Comparison of ENCODE assay signal across 12 cellular contexts in the genomic region with DNA sequence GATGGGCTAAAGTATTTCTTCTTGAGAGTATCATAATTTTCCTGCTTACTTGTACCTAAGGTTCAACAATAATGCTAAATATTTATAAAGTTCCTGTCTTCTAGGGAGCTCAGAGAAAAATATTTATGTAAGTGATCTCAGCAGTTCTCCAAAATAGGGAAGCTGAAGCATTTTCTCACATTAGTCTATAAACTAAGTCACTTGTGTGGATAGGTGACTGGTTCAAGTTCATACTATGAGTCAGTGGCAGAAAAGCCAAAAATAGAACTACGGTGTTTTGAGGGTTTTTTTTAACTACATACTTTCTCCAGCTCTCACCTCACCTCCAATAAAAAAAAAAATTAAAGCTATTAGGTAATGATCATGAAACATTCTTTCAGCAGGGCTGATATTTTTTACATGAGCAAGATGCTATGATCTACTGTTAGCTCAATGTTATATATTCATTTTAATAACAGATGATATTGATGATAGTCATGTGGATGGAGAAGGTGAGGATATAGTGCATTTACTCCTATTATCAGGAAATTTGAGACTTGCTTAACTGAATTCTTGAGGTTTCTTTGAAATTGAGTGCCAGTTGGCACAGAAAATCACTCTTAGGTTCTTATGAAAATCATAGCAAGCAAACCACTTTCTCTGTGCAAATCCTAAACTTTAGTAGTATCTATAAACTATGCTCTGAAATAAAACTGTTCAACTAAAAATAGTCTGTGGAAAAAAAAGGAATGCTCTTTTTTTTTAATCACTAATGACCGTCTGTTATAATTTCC. TPM values are rescaled to one million over a fixed set of nuclear protein-coding genes. Genes with fewer than 3 reads are reported as not detected.
DNase-seq lines count a peak whose midpoint lies in the region; ATAC-seq and TF ChIP-seq lines count a peak whose summit lies in the region.
"Had no signal": no experiment of that assay in that cellular context is flagged by ENCODE, and none has a peak within 500 bp of the region (broad histone marks: within the 10 kb centered on the region; RNA-seq: fewer than 3 reads in every experiment).

No MANE protein-coding gene starts in this region.

- no peaks in the 10 kb centered on the region for H3K27me3 ChIP-seq in GM06990 (replicated peaks; ENCODE audit: control insufficient read depth, insufficient read depth, low read length)
- no peaks in the 10 kb centered on the region for H3K27me3 ChIP-seq in ascending aorta

- DNase-seq in GM06990 (ENCODE audit: extremely low read depth, insufficient read length) (peak; percentile 42), astrocyte of the hippocampus (ENCODE audit: low read depth, low spot score) (peak; percentile 60), GM19240 (ENCODE audit: insufficient read length, low spot score) (no peak), ascending aorta (ENCODE audit: low spot score in 2 of 2) (no peak), NCI-H1048 (lab: John Stamatoyannopoulos, UW) (no peak)
- no peak for DNase-seq in activated CD8-positive, alpha-beta T cell treated with anti-CD3 and anti-CD28 coated beads, Interleukin-2, amount 10 ng/mL, durations not matched to agents 7 days and 5 days
- DNase-seq: CD8-positive, alpha-beta T cell had no signal

- H3K4me3 ChIP-seq in GM06990 (replicated peaks; ENCODE audit: low read depth, low read length) (0 out of 2 replicates have a peak overlapping the region, but pooled peaks have one; percentile 15), ascending aorta (no peak overlapping the region)

- TF ChIP-seq CTCF in GM06990 (IDR thresholded peaks at IDR 0.05; ENCODE audit: insufficient read depth, low read length, poor library complexity, severe bottlenecking) (no peak), ascending aorta (IDR thresholded peaks at IDR 0.05) (no peak)

- intact Hi-C loops in ascending aorta (cut with DNase I): no loop called here

- POLR2A ChIA-PET in activated CD8-positive, alpha-beta T cell treated with anti-CD3 and anti-CD28 coated beads, Interleukin-2, amount 10 ng/mL, durations not matched to agents 7 days and 5 days (lab: Charles Lee): no interaction called here

- no peak overlapping the region for H3K4me3 Mint-ChIP-seq in activated CD8-positive, alpha-beta T cell treated with anti-CD3 and anti-CD28 coated beads, Interleukin-2, amount 10 ng/mL, durations not matched to agents 7 days and 5 days
- H3K4me3 Mint-ChIP-seq: activated naive CD4-positive, alpha-beta T cell treated with anti-CD3 and anti-CD28 coated beads for 36 hours; CD8-positive, alpha-beta T cell; T-helper 2 cell treated with Interferon-gamma antibody and Interleukin-4, amounts not matched to agents 5 μg/mL and 100 μg/mL, for 36 hours had no signal

- H3K27ac ChIP-seq in ascending aorta: no peak overlapping the region

- H3K9me3 ChIP-seq in ascending aorta: no peaks in the 10 kb centered on the region

- peaks cover 27% of the 10 kb centered on the region for H3K27me3 Mint-ChIP-seq in activated CD8-positive, alpha-beta T cell treated with anti-CD3 and anti-CD28 coated beads, Interleukin-2, amount 10 ng/mL, durations not matched to agents 7 days and 5 days (ENCODE audit: low read depth)

- peaks cover 0 to 3% of the 10 kb centered on the region in 2 donors for H3K4me1 ChIP-seq in ascending aorta

- no peaks in the 10 kb centered on the region for H3K36me3 ChIP-seq in GM06990 (ENCODE audit: control insufficient read depth, insufficient read depth, low read length)
- no peaks in the 10 kb centered on the region for H3K36me3 ChIP-seq in ascending aorta

- peak; percentile 77 for ATAC-seq in GM21360 (IDR thresholded peaks at IDR 0.05; ENCODE audit: unreplicated experiment)
- ATAC-seq in HG03103 (IDR thresholded peaks at IDR 0.05; ENCODE audit: low read depth, unreplicated experiment): peak; percentile 64
- ATAC-seq in activated CD8-positive, alpha-beta T cell treated with anti-CD3 and anti-CD28 coated beads, Interleukin-2, amount 10 ng/mL, durations not matched to agents 7 days and 5 days: no peak
- ATAC-seq: CD8-positive, alpha-beta T cell had no signal

- no peak overlapping the region for H3K27ac Mint-ChIP-seq in activated CD8-positive, alpha-beta T cell treated with anti-CD3 and anti-CD28 coated beads, Interleukin-2, amount 10 ng/mL, durations not matched to agents 7 days and 5 days
- H3K27ac Mint-ChIP-seq: activated naive CD4-positive, alpha-beta T cell treated with anti-CD3 and anti-CD28 coated beads for 36 hours; CD8-positive, alpha-beta T cell; T-helper 2 cell treated with Interferon-gamma antibody and Interleukin-4, amounts not matched to agents 5 μg/mL and 100 μg/mL, for 36 hours had no signal

- H3K4me1 Mint-ChIP-seq in activated CD8-positive, alpha-beta T cell treated with anti-CD3 and anti-CD28 coated beads, Interleukin-2, amount 10 ng/mL, durations not matched to agents 7 days and 5 days (ENCODE audit: low read depth): peaks cover 7% of the 10 kb centered on the region

- H3K36me3 Mint-ChIP-seq in activated CD8-positive, alpha-beta T cell treated with anti-CD3 and anti-CD28 coated beads, Interleukin-2, amount 10 ng/mL, durations not matched to agents 7 days and 5 days (ENCODE audit: low read depth): no peaks in the 10 kb centered on the region
- H3K36me3 Mint-ChIP-seq: CD8-positive, alpha-beta T cell had no signal

- CTCF ChIA-PET in activated CD8-positive, alpha-beta T cell treated with anti-CD3 and anti-CD28 coated beads, Interleukin-2, amount 10 ng/mL, durations not matched to agents 7 days and 5 days (lab: Charles Lee): interaction anchor here (0.9 kb wide), 1 partner anchor 126 kb away, joined by 5 read pairs; no protein-coding TSS in a partner anchor

- no peaks in the 10 kb centered on the region for H3K9me3 Mint-ChIP-seq in activated CD8-positive, alpha-beta T cell treated with anti-CD3 and anti-CD28 coated beads, Interleukin-2, amount 10 ng/mL, durations not matched to agents 7 days and 5 days (ENCODE audit: insufficient read depth)
- H3K9me3 Mint-ChIP-seq: activated naive CD4-positive, alpha-beta T cell treated with anti-CD3 and anti-CD28 coated beads for 36 hours; CD8-positive, alpha-beta T cell; T-helper 2 cell treated with Interferon-gamma antibody and Interleukin-4, amounts not matched to agents 5 μg/mL and 100 μg/mL, for 36 hours had no signal

RNA-seq across cellular contexts. Expression of a gene that starts 4.1 kb away (rescaled TPM):
- total RNA-seq in activated CD8-positive, alpha-beta T cell treated with anti-CD3 and anti-CD28 coated beads, Interleukin-2, amount 10 ng/mL, durations not matched to agents 7 days and 5 days: not detected
- total RNA-seq in ascending aorta: 0.75 TPM
- total RNA-seq: activated naive CD4-positive, alpha-beta T cell treated with anti-CD3 and anti-CD28 coated beads for 36 hours; CD8-positive, alpha-beta T cell; endothelial cell of umbilical vein had no signal

Comparison
In these comparisons a context has a peak if more than half of its experiments do, and no peak if none do; other contexts are left out.
1. DNase-seq: peak in GM06990 (single experiment) and astrocyte of the hippocampus (single experiment); none in GM19240 (single experiment), activated CD8-positive, alpha-beta T cell treated with anti-CD3 and anti-CD28 coated beads, Interleukin-2, amount 10 ng/mL, durations not matched to agents 7 days and 5 days (single experiment), ascending aorta (0 of 2) and NCI-H1048 (single experiment).